In genomic region chr13:77329133-77330008, GRCh38 we compare ENCODE assay signal across 8 cellular contexts. TPM values are rescaled to one million over a fixed set of nuclear protein-coding genes. Genes with fewer than 3 reads are reported as not detected.
DNase-seq lines count a peak whose midpoint lies in the region; ATAC-seq and TF ChIP-seq lines count a peak whose summit lies in the region.

No MANE protein-coding gene starts in this region.

- TF ChIP-seq CTCF in GM13976 (IDR thresholded peaks at IDR 0.05; ENCODE audit: borderline replicate concordance, control extremely low read depth, extremely low read depth, insufficient read depth, missing control alignments) = no peak
- TF ChIP-seq CTCF in left ventricle myocardium inferior (IDR thresholded peaks at IDR 0.05; ENCODE audit: borderline replicate concordance) = no peak
- TF ChIP-seq CTCF in upper lobe of right lung (IDR thresholded peaks at IDR 0.05) = no peak

- no peaks in the 10 kb centered on the region for H3K9me3 ChIP-seq in left ventricle myocardium inferior (replicated peaks)
- no peaks in the 10 kb centered on the region for H3K9me3 ChIP-seq in upper lobe of right lung

- no peaks in the 10 kb centered on the region for H3K27me3 ChIP-seq in left ventricle myocardium inferior (ENCODE audit: low read depth)
- no peaks in the 10 kb centered on the region for H3K27me3 ChIP-seq in upper lobe of right lung

- peak overlapping the region; percentile 85 for H3K4me3 ChIP-seq in left ventricle myocardium inferior
- peak overlapping the region; percentile 92 for H3K4me3 ChIP-seq in upper lobe of right lung

- DNase-seq in GM13976 (ENCODE audit: low spot score) = peak; percentile 83
- DNase-seq in NCI-H1436 treated with DMSO at 0.1 percent for 48 hours (lab: John Stamatoyannopoulos, UW) = peak; percentile 87
- peak; percentile 86 for DNase-seq in T follicular helper cell (ENCODE audit: low read depth)
- DNase-seq in amniotic epithelial cell (ENCODE audit: low read depth) = peak; percentile 94
- DNase-seq in left ventricle myocardium inferior = peak; percentile 80
- peak; percentile 95 for DNase-seq in posterior vena cava (ENCODE audit: low spot score)
- peak; percentile 89 for DNase-seq in upper lobe of right lung

- peak overlapping the region; percentile 91 for H3K27ac ChIP-seq in left ventricle myocardium inferior (replicated peaks)
- peak overlapping the region; percentile 92 for H3K27ac ChIP-seq in upper lobe of right lung

- H3K36me3 ChIP-seq in left ventricle myocardium inferior = no peaks in the 10 kb centered on the region
- H3K36me3 ChIP-seq in upper lobe of right lung = no peaks in the 10 kb centered on the region

- ATAC-seq in HG02852 (IDR thresholded peaks at IDR 0.05; ENCODE audit: unreplicated experiment) = peak; percentile 57
- peak; percentile 81 for ATAC-seq in upper lobe of right lung

- intact Hi-C loops in left ventricle myocardium inferior (cut with micrococcal nuclease) = no loop called here
- intact Hi-C loops in posterior vena cava (cut with DNase I) = no loop called here
- intact Hi-C loops in upper lobe of right lung (cut with DNase I) = no loop called here

- in situ Hi-C loops in GM13976 (cut with MboI; ENCODE audit: low sequenced_read_pairs, unreplicated experiment) = loop anchor here (10.0 kb wide), 1 partner anchor 145 kb away; no protein-coding TSS in a partner anchor

- peaks cover 55% of the 10 kb centered on the region for H3K4me1 ChIP-seq in left ventricle myocardium inferior
- H3K4me1 ChIP-seq in upper lobe of right lung = peaks cover 22% of the 10 kb centered on the region

RNA-seq across cellular contexts. Expression of gene MYCBP2, which starts 2.5 kb away (rescaled TPM):
- 42.2 TPM for total RNA-seq in left ventricle myocardium inferior
- 100 to 1,000 TPM; 153 to 188 TPM for total RNA-seq in posterior vena cava
- total RNA-seq in upper lobe of right lung = 94.2 TPM

Comparison
In these comparisons a context has a peak if more than half of its experiments do, and no peak if none do; other contexts are left out.
1. Peak in every context shown above with its lines: DNase-seq, ATAC-seq, H3K4me3 ChIP-seq and H3K27ac ChIP-seq.